1 cellular context compared by ENCODE assay signal in genomic region chr9:136995370-136995769, GRCh38.
TF ChIP-seq lines count a peak whose summit lies in the region.

No MANE protein-coding gene starts in this region.

TF ChIP-seq in HCT116, 20 proteins besides CTCF, POLR2A, EP300 and RAD21:
- TF ChIP-seq, protein P1, sequence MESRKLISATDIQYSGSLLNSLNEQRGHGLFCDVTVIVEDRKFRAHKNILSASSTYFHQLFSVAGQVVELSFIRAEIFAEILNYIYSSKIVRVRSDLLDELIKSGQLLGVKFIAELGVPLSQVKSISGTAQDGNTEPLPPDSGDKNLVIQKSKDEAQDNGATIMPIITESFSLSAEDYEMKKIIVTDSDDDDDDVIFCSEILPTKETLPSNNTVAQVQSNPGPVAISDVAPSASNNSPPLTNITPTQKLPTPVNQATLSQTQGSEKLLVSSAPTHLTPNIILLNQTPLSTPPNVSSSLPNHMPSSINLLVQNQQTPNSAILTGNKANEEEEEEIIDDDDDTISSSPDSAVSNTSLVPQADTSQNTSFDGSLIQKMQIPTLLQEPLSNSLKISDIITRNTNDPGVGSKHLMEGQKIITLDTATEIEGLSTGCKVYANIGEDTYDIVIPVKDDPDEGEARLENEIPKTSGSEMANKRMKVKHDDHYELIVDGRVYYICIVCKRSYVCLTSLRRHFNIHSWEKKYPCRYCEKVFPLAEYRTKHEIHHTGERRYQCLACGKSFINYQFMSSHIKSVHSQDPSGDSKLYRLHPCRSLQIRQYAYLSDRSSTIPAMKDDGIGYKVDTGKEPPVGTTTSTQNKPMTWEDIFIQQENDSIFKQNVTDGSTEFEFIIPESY (IDR thresholded peaks at IDR 0.05; ENCODE audit: extremely low read depth, insufficient replicate concordance, low read length) = no peak
- TF ChIP-seq SP1 (IDR thresholded peaks at IDR 0.05; ENCODE audit: low read depth) (no peak), TCF7L2 (IDR thresholded peaks at IDR 0.05; ENCODE audit: borderline replicate concordance, extremely low read depth, insufficient read depth, insufficient read length) (no peak), EZH2 (IDR thresholded peaks at IDR 0.05) (no peak), CBX3 (IDR thresholded peaks at IDR 0.05; ENCODE audit: low read depth) (no peak), JUND (IDR thresholded peaks at IDR 0.05) (no peak), YY1 (IDR thresholded peaks at IDR 0.05; ENCODE audit: extremely low read depth, insufficient replicate concordance, low read depth, low read length) (no peak), ZNF274 (IDR thresholded peaks at IDR 0.05; ENCODE audit: low read depth, low read length) (no peak), EGR1 (IDR thresholded peaks at IDR 0.05; ENCODE audit: low read depth) (no peak), EZH2phosphoT487 (IDR thresholded peaks at IDR 0.05; ENCODE audit: borderline replicate concordance) (no peak), SRF (IDR thresholded peaks at IDR 0.05; ENCODE audit: low read depth) (no peak), CEBPB (IDR thresholded peaks at IDR 0.05; ENCODE audit: low read depth) (no peak), POLR2AphosphoS5 (IDR thresholded peaks at IDR 0.05; ENCODE audit: low read depth, low read length) (no peak), ELF1 (IDR thresholded peaks at IDR 0.05; ENCODE audit: borderline replicate concordance, low read depth) (no peak)
- TF ChIP-seq, protein P2, sequence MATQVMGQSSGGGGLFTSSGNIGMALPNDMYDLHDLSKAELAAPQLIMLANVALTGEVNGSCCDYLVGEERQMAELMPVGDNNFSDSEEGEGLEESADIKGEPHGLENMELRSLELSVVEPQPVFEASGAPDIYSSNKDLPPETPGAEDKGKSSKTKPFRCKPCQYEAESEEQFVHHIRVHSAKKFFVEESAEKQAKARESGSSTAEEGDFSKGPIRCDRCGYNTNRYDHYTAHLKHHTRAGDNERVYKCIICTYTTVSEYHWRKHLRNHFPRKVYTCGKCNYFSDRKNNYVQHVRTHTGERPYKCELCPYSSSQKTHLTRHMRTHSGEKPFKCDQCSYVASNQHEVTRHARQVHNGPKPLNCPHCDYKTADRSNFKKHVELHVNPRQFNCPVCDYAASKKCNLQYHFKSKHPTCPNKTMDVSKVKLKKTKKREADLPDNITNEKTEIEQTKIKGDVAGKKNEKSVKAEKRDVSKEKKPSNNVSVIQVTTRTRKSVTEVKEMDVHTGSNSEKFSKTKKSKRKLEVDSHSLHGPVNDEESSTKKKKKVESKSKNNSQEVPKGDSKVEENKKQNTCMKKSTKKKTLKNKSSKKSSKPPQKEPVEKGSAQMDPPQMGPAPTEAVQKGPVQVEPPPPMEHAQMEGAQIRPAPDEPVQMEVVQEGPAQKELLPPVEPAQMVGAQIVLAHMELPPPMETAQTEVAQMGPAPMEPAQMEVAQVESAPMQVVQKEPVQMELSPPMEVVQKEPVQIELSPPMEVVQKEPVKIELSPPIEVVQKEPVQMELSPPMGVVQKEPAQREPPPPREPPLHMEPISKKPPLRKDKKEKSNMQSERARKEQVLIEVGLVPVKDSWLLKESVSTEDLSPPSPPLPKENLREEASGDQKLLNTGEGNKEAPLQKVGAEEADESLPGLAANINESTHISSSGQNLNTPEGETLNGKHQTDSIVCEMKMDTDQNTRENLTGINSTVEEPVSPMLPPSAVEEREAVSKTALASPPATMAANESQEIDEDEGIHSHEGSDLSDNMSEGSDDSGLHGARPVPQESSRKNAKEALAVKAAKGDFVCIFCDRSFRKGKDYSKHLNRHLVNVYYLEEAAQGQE (IDR thresholded peaks at IDR 0.05; ENCODE audit: low read depth) = no peak
- TF ChIP-seq, protein P3, sequence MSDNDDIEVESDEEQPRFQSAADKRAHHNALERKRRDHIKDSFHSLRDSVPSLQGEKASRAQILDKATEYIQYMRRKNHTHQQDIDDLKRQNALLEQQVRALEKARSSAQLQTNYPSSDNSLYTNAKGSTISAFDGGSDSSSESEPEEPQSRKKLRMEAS (IDR thresholded peaks at IDR 0.05) = no peak
- TF ChIP-seq, protein P4, sequence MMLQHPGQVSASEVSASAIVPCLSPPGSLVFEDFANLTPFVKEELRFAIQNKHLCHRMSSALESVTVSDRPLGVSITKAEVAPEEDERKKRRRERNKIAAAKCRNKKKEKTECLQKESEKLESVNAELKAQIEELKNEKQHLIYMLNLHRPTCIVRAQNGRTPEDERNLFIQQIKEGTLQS (IDR thresholded peaks at IDR 0.05) = no peak
